In the genomic region with DNA sequence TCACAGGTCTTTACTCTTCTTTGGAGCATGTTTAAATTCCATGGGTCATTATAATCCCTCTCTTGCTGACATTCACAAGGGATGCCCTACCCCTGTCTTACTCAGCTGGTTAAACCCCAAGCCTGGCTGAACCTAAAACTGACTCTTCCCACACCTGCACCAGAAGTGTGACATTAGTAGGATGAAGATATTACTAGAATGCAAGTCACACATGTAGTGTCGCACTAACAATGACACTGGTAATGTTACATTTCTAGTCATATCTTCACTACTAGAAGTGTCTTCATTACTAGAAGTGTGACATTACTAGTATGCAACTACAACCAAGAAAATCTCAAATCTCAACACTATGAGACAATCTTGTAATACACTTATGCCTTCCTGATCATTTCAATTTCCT, we compare ENCODE assay signal across 16 cellular contexts. TPM values are rescaled to one million over a fixed set of nuclear protein-coding genes. Genes with fewer than 3 reads are reported as not detected.
DNase-seq lines count a peak whose midpoint lies in the region; ATAC-seq lines count a peak whose summit lies in the region.
"Had no signal": no experiment of that assay in that cellular context is flagged by ENCODE, and none has a peak within 500 bp of the region (broad histone marks: within the 10 kb centered on the region; RNA-seq: fewer than 3 reads in every experiment).

No MANE protein-coding gene starts in this region.

- H3K27me3 Mint-ChIP-seq in activated CD4-positive, alpha-beta T cell treated with anti-CD3 and anti-CD28 coated beads, Interleukin-2, amount 10 ng/mL, durations not matched to agents 24 days and 14 days, result peaks cover 18% of the 10 kb centered on the region
- H3K27me3 Mint-ChIP-seq in activated T-cell treated with anti-CD3 and anti-CD28 coated beads, Interleukin-2, amount 50 U/mL, for 72 hours (ENCODE audit: low read depth), result no peaks in the 10 kb centered on the region
- peaks cover 3% of the 10 kb centered on the region for H3K27me3 Mint-ChIP-seq in activated T-helper 17 cell treated with anti-CD3 and anti-CD28 coated beads, Interleukin-2, amount 50 U/mL, for 72 hours

- peaks cover 2% of the 10 kb centered on the region for H3K9me3 Mint-ChIP-seq in activated CD4-positive, alpha-beta T cell treated with anti-CD3 and anti-CD28 coated beads, Interleukin-2, amount 10 ng/mL, durations not matched to agents 24 days and 14 days
- no peaks in the 10 kb centered on the region for H3K9me3 Mint-ChIP-seq in activated T-cell treated with anti-CD3 and anti-CD28 coated beads, Interleukin-2, amount 50 U/mL, for 72 hours
- no peaks in the 10 kb centered on the region for H3K9me3 Mint-ChIP-seq in activated T-helper 17 cell treated with anti-CD3 and anti-CD28 coated beads, Interleukin-2, amount 50 U/mL, for 72 hours
- H3K9me3 Mint-ChIP-seq: CD4-positive, CD25-positive, alpha-beta regulatory T cell; HFFc6 had no signal

- H3K36me3 Mint-ChIP-seq in activated CD4-positive, alpha-beta T cell treated with anti-CD3 and anti-CD28 coated beads, Interleukin-2, amount 10 ng/mL, durations not matched to agents 24 days and 14 days (ENCODE audit: low read depth), result peaks cover 1% of the 10 kb centered on the region
- H3K36me3 Mint-ChIP-seq in activated T-cell treated with anti-CD3 and anti-CD28 coated beads, Interleukin-2, amount 50 U/mL, for 72 hours (ENCODE audit: insufficient read depth in 2 of 2), result no peaks in the 10 kb centered on the region
- peaks cover 7% of the 10 kb centered on the region for H3K36me3 Mint-ChIP-seq in activated T-helper 17 cell treated with anti-CD3 and anti-CD28 coated beads, Interleukin-2, amount 50 U/mL, for 72 hours (ENCODE audit: low read depth)
- H3K36me3 Mint-ChIP-seq: CD4-positive, CD25-positive, alpha-beta regulatory T cell had no signal

- H3K4me3 Mint-ChIP-seq in activated CD4-positive, alpha-beta T cell treated with anti-CD3 and anti-CD28 coated beads, Interleukin-2, amount 10 ng/mL, durations not matched to agents 24 days and 14 days, result no peak overlapping the region
- no peak overlapping the region for H3K4me3 Mint-ChIP-seq in activated T-cell treated with anti-CD3 and anti-CD28 coated beads, Interleukin-2, amount 50 U/mL, for 72 hours
- no peak overlapping the region for H3K4me3 Mint-ChIP-seq in activated T-helper 17 cell treated with anti-CD3 and anti-CD28 coated beads, Interleukin-2, amount 50 U/mL, for 72 hours
- H3K4me3 Mint-ChIP-seq: CD4-positive, CD25-positive, alpha-beta regulatory T cell; HFFc6 had no signal

- peak; percentile 25 for DNase-seq in activated CD4-positive, alpha-beta T cell treated with anti-CD3 and anti-CD28 coated beads for 48 hours
- DNase-seq in activated CD4-positive, alpha-beta T cell treated with anti-CD3 and anti-CD28 coated beads, Interleukin-2, amount 10 ng/mL, durations not matched to agents 24 days and 14 days, result no peak
- peak; percentile 32 to 44 for DNase-seq in activated T-cell treated with anti-CD3 and anti-CD28 coated beads, Interleukin-2, amount 50 U/mL, for 72 hours
- no peak for DNase-seq in activated T-cell treated with anti-CD3 and anti-CD28 coated beads for 4 hours
- no peak for DNase-seq in stimulated activated naive CD8-positive, alpha-beta T cell treated with anti-CD3 and anti-CD28 coated beads, Interleukin-15, Interleukin-2, amounts not matched to agents 100 U/mL and 50 U/mL, for 24 hours
- DNase-seq: ACHN; CD4-positive, CD25-positive, alpha-beta regulatory T cell; DMS53; GF-D8; HCEC 1CT; HFFc6 had no signal

- peak; percentile 85 to 87 for ATAC-seq in activated T-cell treated with anti-CD3 and anti-CD28 coated beads, Interleukin-2, amount 50 U/mL, for 72 hours (replicated peaks in 1 of 2)
- ATAC-seq in activated T-helper 17 cell treated with anti-CD3 and anti-CD28 coated beads, Interleukin-2, amount 50 U/mL, for 72 hours (replicated peaks), result peak; percentile 86
- ATAC-seq in stimulated activated naive CD8-positive, alpha-beta T cell treated with anti-CD3 and anti-CD28 coated beads, Interleukin-15, Interleukin-2, amounts not matched to agents 100 U/mL and 50 U/mL, for 24 hours, result peak; percentile 47
- no peak for ATAC-seq in HG03139 (IDR thresholded peaks at IDR 0.05; ENCODE audit: unreplicated experiment)
- ATAC-seq: HepG2 had no signal

- H3K4me1 Mint-ChIP-seq in activated CD4-positive, alpha-beta T cell treated with anti-CD3 and anti-CD28 coated beads, Interleukin-2, amount 10 ng/mL, durations not matched to agents 24 days and 14 days, result peaks cover 17% of the 10 kb centered on the region
- peaks cover 23% of the 10 kb centered on the region for H3K4me1 Mint-ChIP-seq in activated T-cell treated with anti-CD3 and anti-CD28 coated beads, Interleukin-2, amount 50 U/mL, for 72 hours (ENCODE audit: low read depth)
- no peaks in the 10 kb centered on the region for H3K4me1 Mint-ChIP-seq in activated T-helper 17 cell treated with anti-CD3 and anti-CD28 coated beads, Interleukin-2, amount 50 U/mL, for 72 hours
- H3K4me1 Mint-ChIP-seq: CD4-positive, CD25-positive, alpha-beta regulatory T cell had no signal

- H3K27ac Mint-ChIP-seq in activated CD4-positive, alpha-beta T cell treated with anti-CD3 and anti-CD28 coated beads, Interleukin-2, amount 10 ng/mL, durations not matched to agents 24 days and 14 days, result no peak overlapping the region
- no peak overlapping the region for H3K27ac Mint-ChIP-seq in activated T-cell treated with anti-CD3 and anti-CD28 coated beads, Interleukin-2, amount 50 U/mL, for 72 hours
- H3K27ac Mint-ChIP-seq in activated T-helper 17 cell treated with anti-CD3 and anti-CD28 coated beads, Interleukin-2, amount 50 U/mL, for 72 hours, result no peak overlapping the region
- H3K27ac Mint-ChIP-seq: CD4-positive, CD25-positive, alpha-beta regulatory T cell; HFFc6 had no signal

- intact Hi-C loops in activated CD4-positive, alpha-beta T cell treated with anti-CD3 and anti-CD28 coated beads, Interleukin-2, amount 10 ng/mL, durations not matched to agents 24 days and 14 days (cut with micrococcal nuclease), result loop anchor here (1.0 to 2.0 kb wide), 2 partner anchors 14 to 23 kb away; partner anchors contain the start of genes BRCA2 and ZAR1L

RNA-seq across cellular contexts. Expression of gene ZAR1L, which starts 14.2 kb away (rescaled TPM):
- 0.19 TPM in 1 of 2 replicates, not detected in the other for total RNA-seq in activated CD4-positive, alpha-beta T cell treated with anti-CD3 and anti-CD28 coated beads, Interleukin-2, amount 10 ng/mL, durations not matched to agents 24 days and 14 days
- not detected for total RNA-seq in activated T-cell treated with anti-CD3 and anti-CD28 coated beads, Interleukin-2, amount 50 U/mL, for 72 hours
- under 1 TPM in 1 of 2 donors, not detected in 1; 0.19 TPM for total RNA-seq in activated T-helper 17 cell treated with anti-CD3 and anti-CD28 coated beads, Interleukin-2, amount 50 U/mL, for 72 hours
- total RNA-seq: A172; CD4-positive, CD25-positive, alpha-beta regulatory T cell; H4; HFFc6 had no signal

RNA-seq across cellular contexts. Expression of gene BRCA2, which starts 14.4 kb away (rescaled TPM):
- total RNA-seq in activated CD4-positive, alpha-beta T cell treated with anti-CD3 and anti-CD28 coated beads, Interleukin-2, amount 10 ng/mL, durations not matched to agents 24 days and 14 days, result 23.1 and 24.7 TPM in 2 replicates
- total RNA-seq in activated T-cell treated with anti-CD3 and anti-CD28 coated beads, Interleukin-2, amount 50 U/mL, for 72 hours, result 10 to 100 TPM; 36.9 to 41.5 TPM
- 10 to 100 TPM; 27.7 to 28.5 TPM for total RNA-seq in activated T-helper 17 cell treated with anti-CD3 and anti-CD28 coated beads, Interleukin-2, amount 50 U/mL, for 72 hours

Comparison
In these comparisons a context has a peak if more than half of its experiments do, and no peak if none do; other contexts are left out.
1. DNase-seq: peak in activated CD4-positive, alpha-beta T cell treated with anti-CD3 and anti-CD28 coated beads for 48 hours (single experiment) and activated T-cell treated with anti-CD3 and anti-CD28 coated beads, Interleukin-2, amount 50 U/mL, for 72 hours (2 of 2); none in activated CD4-positive, alpha-beta T cell treated with anti-CD3 and anti-CD28 coated beads, Interleukin-2, amount 10 ng/mL, durations not matched to agents 24 days and 14 days (single experiment), activated T-cell treated with anti-CD3 and anti-CD28 coated beads for 4 hours (single experiment) and stimulated activated naive CD8-positive, alpha-beta T cell treated with anti-CD3 and anti-CD28 coated beads, Interleukin-15, Interleukin-2, amounts not matched to agents 100 U/mL and 50 U/mL, for 24 hours (single experiment).